ENCODE assay signal across 23 cellular contexts in genomic region chr3:194475978-194476377, GRCh38. TPM values are rescaled to one million over a fixed set of nuclear protein-coding genes. Genes with fewer than 3 reads are reported as not detected.
DNase-seq lines count a peak whose midpoint lies in the region; ATAC-seq, FAIRE-seq and TF ChIP-seq lines count a peak whose summit lies in the region.
"Had no signal": no experiment of that assay in that cellular context is flagged by ENCODE, and none has a peak within 500 bp of the region (broad histone marks: within the 10 kb centered on the region; RNA-seq: fewer than 3 reads in every experiment).

No MANE protein-coding gene starts in this region.

- H3K9me3 Mint-ChIP-seq in astrocyte (ENCODE audit: unreplicated experiment), result no peaks in the 10 kb centered on the region
- peaks cover 0 to 2% (median 0%) of the 10 kb centered on the region in 11 donors for H3K9me3 Mint-ChIP-seq in naive thymus-derived CD4-positive, alpha-beta T cell
- H3K9me3 Mint-ChIP-seq: activated naive CD8-positive, alpha-beta T cell treated with anti-CD3 and anti-CD28 coated beads for 36 hours; natural killer cell; stimulated activated naive CD8-positive, alpha-beta T cell treated with anti-CD3 and anti-CD28 coated beads, Interleukin-15, amount 100 ng/mL, for 72 hours had no signal

- peak overlapping the region; percentile 0 for H3K4me2 ChIP-seq in Karpas-422 (ENCODE audit: low read depth, low read length, poor library complexity, severe bottlenecking)
- peak overlapping the region; percentile 38 for H3K4me2 ChIP-seq in astrocyte (ENCODE audit: low read length)

- H3K79me2 ChIP-seq in Karpas-422 (ENCODE audit: low read length) (peaks cover 99% of the 10 kb centered on the region), astrocyte (ENCODE audit: insufficient read depth, low read length) (peaks cover 100% of the 10 kb centered on the region)

- H3K9me3 ChIP-seq in Karpas-422 (ENCODE audit: low read length), result no peaks in the 10 kb centered on the region
- no peaks in the 10 kb centered on the region for H3K9me3 ChIP-seq in astrocyte (ENCODE audit: insufficient read depth, low read depth, low read length)
- H3K9me3 ChIP-seq in naive thymus-derived CD4-positive, alpha-beta T cell (ENCODE audit: control insufficient read depth in 2 of 3, low read length in 3 of 3), result no peaks in the 10 kb centered on the region
- H3K9me3 ChIP-seq: BE2C, gastroesophageal sphincter, SJCRH30, tibial nerve had no signal

- POLR2A ChIA-PET in naive thymus-derived CD4-positive, alpha-beta T cell (lab: Charles Lee), result interaction anchor here (0.8 kb wide), 1 partner anchor 118 kb away, joined by 3 read pairs; no protein-coding TSS in a partner anchor

- no peak for ATAC-seq in naive thymus-derived CD4-positive, alpha-beta T cell
- ATAC-seq: activated CD4-positive, alpha-beta T cell treated with anti-CD3 and anti-CD28 coated beads for 36 hours; esophagus mucosa; gastroesophageal sphincter; HepG2; natural killer cell; stimulated activated naive CD8-positive, alpha-beta T cell treated with anti-CD3 and anti-CD28 coated beads, Interleukin-15, amount 100 ng/mL, for 72 hours had no signal

- DNase-seq in NCI-H2107 treated with DMSO at 0.1 percent for 48 hours (lab: John Stamatoyannopoulos, UW; ENCODE audit: unreplicated experiment) (peak; percentile 25), NCI-H2107 (lab: John Stamatoyannopoulos, UW) (no peak), Karpas-422 (no peak), astrocyte (ENCODE audit: low read depth) (no peak), lung microvascular endothelial cell (ENCODE audit: low read depth in 2 of 2) (peak; percentile 16 to 40), RCC 7860 (ENCODE audit: low spot score) (no peak), NCI-H2227 treated with DMSO at 0.1 percent for 48 hours (lab: John Stamatoyannopoulos, UW) (no peak)
- DNase-seq in naive thymus-derived CD4-positive, alpha-beta T cell, result no peak
- DNase-seq: activated CD4-positive, alpha-beta T cell treated with anti-CD3 and anti-CD28 coated beads for 36 hours; activated naive CD8-positive, alpha-beta T cell treated with anti-CD3 and anti-CD28 coated beads for 36 hours; BE2C; effector CD8-positive, alpha-beta T cell; natural killer cell; NCI-H146; NCI-H345; SJCRH30; stimulated activated naive CD8-positive, alpha-beta T cell treated with anti-CD3 and anti-CD28 coated beads, Interleukin-15, amount 100 ng/mL, for 72 hours had no signal

- H3K4me1 ChIP-seq in Karpas-422 (ENCODE audit: low read length) (peaks cover 75% of the 10 kb centered on the region), astrocyte (ENCODE audit: insufficient read depth, low read length) (peaks cover 26% of the 10 kb centered on the region)
- H3K4me1 ChIP-seq in naive thymus-derived CD4-positive, alpha-beta T cell (ENCODE audit: control insufficient read depth in 2 of 2, insufficient read depth in 2 of 2, low read length in 2 of 2), result peaks cover 0 to 7% of the 10 kb centered on the region in 2 donors
- H3K4me1 ChIP-seq: SJCRH30 had no signal

- no peak overlapping the region for H3K27ac Mint-ChIP-seq in astrocyte (ENCODE audit: unreplicated experiment)
- H3K27ac Mint-ChIP-seq in naive thymus-derived CD4-positive, alpha-beta T cell, result no peak overlapping the region
- H3K27ac Mint-ChIP-seq: activated CD4-positive, alpha-beta T cell treated with anti-CD3 and anti-CD28 coated beads for 36 hours; natural killer cell; stimulated activated naive CD8-positive, alpha-beta T cell treated with anti-CD3 and anti-CD28 coated beads, Interleukin-15, amount 100 ng/mL, for 72 hours had no signal

- no peaks in the 10 kb centered on the region for H3K36me3 Mint-ChIP-seq in astrocyte (ENCODE audit: low read depth, unreplicated experiment)
- H3K36me3 Mint-ChIP-seq in naive thymus-derived CD4-positive, alpha-beta T cell, result peaks cover 0 to 4% (median 0%) of the 10 kb centered on the region in 5 donors
- H3K36me3 Mint-ChIP-seq: natural killer cell had no signal

- H2AFZ ChIP-seq in Karpas-422 (ENCODE audit: low read length) (no peak overlapping the region), astrocyte (ENCODE audit: low read depth, low read length) (no peak overlapping the region)

- FAIRE-seq in astrocyte (lab: Jason Lieb, UNC) (no peak), RCC 7860 (lab: Jason Lieb, UNC) (no peak)
- FAIRE-seq: H1, HepG2 had no signal

- no peak overlapping the region for H3K4me3 Mint-ChIP-seq in astrocyte (ENCODE audit: unreplicated experiment)
- H3K4me3 Mint-ChIP-seq in naive thymus-derived CD4-positive, alpha-beta T cell, result no peak overlapping the region
- H3K4me3 Mint-ChIP-seq: activated CD4-positive, alpha-beta T cell treated with anti-CD3 and anti-CD28 coated beads for 36 hours; activated naive CD8-positive, alpha-beta T cell treated with anti-CD3 and anti-CD28 coated beads for 36 hours; natural killer cell; stimulated activated naive CD8-positive, alpha-beta T cell treated with anti-CD3 and anti-CD28 coated beads, Interleukin-15, amount 100 ng/mL, for 72 hours had no signal

- H3K27me3 ChIP-seq in Karpas-422 (ENCODE audit: low read length) (no peaks in the 10 kb centered on the region), astrocyte (ENCODE audit: insufficient read depth, low read length) (no peaks in the 10 kb centered on the region)
- H3K27me3 ChIP-seq in naive thymus-derived CD4-positive, alpha-beta T cell (ENCODE audit: control insufficient read depth in 2 of 2, insufficient read depth in 2 of 2, low read length in 2 of 2), result no peaks in the 10 kb centered on the region
- H3K27me3 ChIP-seq: BE2C, gastroesophageal sphincter, SJCRH30, tibial nerve had no signal

- peaks cover 24% of the 10 kb centered on the region for H3K4me1 Mint-ChIP-seq in astrocyte (ENCODE audit: low read depth, unreplicated experiment)
- H3K4me1 Mint-ChIP-seq in naive thymus-derived CD4-positive, alpha-beta T cell, result peaks cover 17 to 30% (median 22%) of the 10 kb centered on the region in 7 donors

- no peaks in the 10 kb centered on the region for H3K27me3 Mint-ChIP-seq in astrocyte (ENCODE audit: low read depth, unreplicated experiment)
- H3K27me3 Mint-ChIP-seq in naive thymus-derived CD4-positive, alpha-beta T cell, result no peaks in the 10 kb centered on the region
- H3K27me3 Mint-ChIP-seq: activated CD4-positive, alpha-beta T cell treated with anti-CD3 and anti-CD28 coated beads for 36 hours; activated naive CD8-positive, alpha-beta T cell treated with anti-CD3 and anti-CD28 coated beads for 36 hours; stimulated activated naive CD8-positive, alpha-beta T cell treated with anti-CD3 and anti-CD28 coated beads, Interleukin-15, amount 100 ng/mL, for 72 hours had no signal

- intact Hi-C loops in naive thymus-derived CD4-positive, alpha-beta T cell (cut with micrococcal nuclease), result loop anchor here in 1 of 2 donors (10.0 kb wide), 1 partner anchor 629 kb away; no protein-coding TSS in a partner anchor

- H3K27ac ChIP-seq in Karpas-422 (ENCODE audit: low read length), result 0 out of 2 replicates have a peak overlapping the region, but pooled peaks have one; percentile 4
- H3K27ac ChIP-seq in astrocyte (ENCODE audit: low read depth, low read length), result no peak overlapping the region
- no peak overlapping the region for H3K27ac ChIP-seq in naive thymus-derived CD4-positive, alpha-beta T cell (ENCODE audit: low read depth, low read length)
- H3K27ac ChIP-seq: gastroesophageal sphincter, HL-60, SJCRH30 had no signal

- H4K20me1 ChIP-seq in Karpas-422 (ENCODE audit: insufficient read depth, low read depth, low read length) (peaks cover 19% of the 10 kb centered on the region), astrocyte (ENCODE audit: insufficient read depth, low read length) (peaks cover 83% of the 10 kb centered on the region)

- TF ChIP-seq CTCF in astrocyte (IDR thresholded peaks at IDR 0.05; ENCODE audit: insufficient read depth, low read depth, low read length), result no peak

- H3K9ac ChIP-seq in Karpas-422 (ENCODE audit: low read length) (no peak overlapping the region), astrocyte (ENCODE audit: low read length) (peak overlapping the region; percentile 5)

- peaks cover 31% of the 10 kb centered on the region; the same call in 1 of the 2 replicates for H3K36me3 ChIP-seq in Karpas-422 (ENCODE audit: insufficient read depth, low read length)
- peaks cover 3% of the 10 kb centered on the region for H3K36me3 ChIP-seq in astrocyte (ENCODE audit: insufficient read depth, low read length)
- H3K36me3 ChIP-seq in naive thymus-derived CD4-positive, alpha-beta T cell (ENCODE audit: control insufficient read depth in 2 of 3, insufficient read depth in 3 of 3, low read length in 3 of 3), result peaks cover 0 to 3% (median 0%) of the 10 kb centered on the region in 3 experiments
- H3K36me3 ChIP-seq: gastroesophageal sphincter, tibial nerve had no signal

- H3K9me2 ChIP-seq in Karpas-422 (replicated peaks; ENCODE audit: insufficient read depth, low read length), result no peaks in the 10 kb centered on the region

- H3K4me3 ChIP-seq in Karpas-422 (ENCODE audit: low read length) (no peak overlapping the region), astrocyte (ENCODE audit: insufficient read depth, low read depth, low read length) (no peak overlapping the region)
- H3K4me3 ChIP-seq in naive thymus-derived CD4-positive, alpha-beta T cell (ENCODE audit: low read length), result no peak overlapping the region
- H3K4me3 ChIP-seq: gastroesophageal sphincter, SJCRH30, tibial nerve had no signal

- CTCF ChIA-PET in naive thymus-derived CD4-positive, alpha-beta T cell (lab: Charles Lee), result no interaction called here

RNA-seq across cellular contexts. Expression of gene ATP13A3, which starts 10.8 kb away (rescaled TPM):
- total RNA-seq in Karpas-422 (2014; rRNA removed; shearing (Covaris generic); ENCODE audit: low replicate concordance), result 331 and 337 TPM in 2 replicates
- total RNA-seq in astrocyte (76.3 and 79.2 TPM in 2 replicates), lung microvascular endothelial cell (71.7 and 121 TPM in 2 replicates)
- total RNA-seq in naive thymus-derived CD4-positive, alpha-beta T cell, result 10 to 100 TPM; 46.5 to 81.8 (median 58.4) TPM
- polyA plus RNA-seq in naive thymus-derived CD4-positive, alpha-beta T cell, result 1 to 10 TPM; 4.6 to 6.2 TPM

Comparison
In these comparisons a context has a peak if more than half of its experiments do, and no peak if none do; other contexts are left out.
1. DNase-seq: peak in NCI-H2107 treated with DMSO at 0.1 percent for 48 hours (single experiment) and lung microvascular endothelial cell (2 of 2); none in NCI-H2107 (single experiment), Karpas-422 (single experiment), astrocyte (single experiment), RCC 7860 (single experiment), naive thymus-derived CD4-positive, alpha-beta T cell (0 of 9) and NCI-H2227 treated with DMSO at 0.1 percent for 48 hours (single experiment).